In genomic region chr17:2396192-2396567, GRCh38 we compare ENCODE assay signal across 8 cellular contexts. TPM values are rescaled to one million over a fixed set of nuclear protein-coding genes. Genes with fewer than 3 reads are reported as not detected.
DNase-seq lines count a peak whose midpoint lies in the region; ATAC-seq and TF ChIP-seq lines count a peak whose summit lies in the region.

No MANE protein-coding gene starts in this region.

- H3K4me3 ChIP-seq in GM12875 (ENCODE audit: low read depth, low read length) (peak overlapping the region; percentile 42), SJCRH30 (peak overlapping the region; percentile 38), fibroblast of mammary gland (ENCODE audit: control insufficient read depth, low read depth, low read length) (peak overlapping the region; percentile 34), gastrocnemius medialis (peak overlapping the region; percentile 40 to 58 (median 47))

- H3K27ac ChIP-seq in SJCRH30 (no peak overlapping the region), gastrocnemius medialis (peak overlapping the region; percentile 97 to 99 (median 99))

- H3K4me1 ChIP-seq in SJCRH30 (peaks cover 14% of the 10 kb centered on the region), gastrocnemius medialis (peaks cover 55 to 61% of the 10 kb centered on the region in 2 donors)

- TF ChIP-seq POLR2A in gastrocnemius medialis (IDR thresholded peaks at IDR 0.05): no peak

- H3K36me3 ChIP-seq in SJCRH30 (no peaks in the 10 kb centered on the region), gastrocnemius medialis (no peaks in the 10 kb centered on the region)

- DNase-seq in SJCRH30: no peak
- DNase-seq in fibroblast of mammary gland (ENCODE audit: low read depth): no peak
- no peak for DNase-seq in gastrocnemius medialis
- no peak for DNase-seq in NCI-H2171 treated with DMSO at 0.1 percent for 48 hours (lab: John Stamatoyannopoulos, UW)
- DNase-seq in retina: no peak
- no peak for DNase-seq in NCI-H1048 (lab: John Stamatoyannopoulos, UW)

- H3K27me3 ChIP-seq in SJCRH30: no peaks in the 10 kb centered on the region
- no peaks in the 10 kb centered on the region for H3K27me3 ChIP-seq in gastrocnemius medialis

- intact Hi-C loops in gastrocnemius medialis (cut with DNase I; ENCODE audit: low total_unique reads): loop anchor here (10.0 kb wide), 1 partner anchor 1969 kb away; the partner anchor contains the start of gene UBE2G1

- in situ Hi-C loops in gastrocnemius medialis (cut with MboI; ENCODE audit: low sequenced_read_pairs in 4 of 4): no loop called here

- H3K9me3 ChIP-seq in SJCRH30 (replicated peaks): no peaks in the 10 kb centered on the region
- no peaks in the 10 kb centered on the region for H3K9me3 ChIP-seq in gastrocnemius medialis

- ATAC-seq in gastrocnemius medialis (no peak), GM21737 (IDR thresholded peaks at IDR 0.05; ENCODE audit: unreplicated experiment) (no peak)

- TF ChIP-seq CTCF in GM12875 (IDR thresholded peaks at IDR 0.05; ENCODE audit: borderline replicate concordance, insufficient read depth, low read depth, low read length) (no peak), fibroblast of mammary gland (conservative IDR thresholded peaks at IDR 0.05; ENCODE audit: control insufficient read depth, insufficient read depth, low read depth, low read length) (no peak), gastrocnemius medialis (IDR thresholded peaks at IDR 0.05 in 4 of 5, conservative IDR thresholded peaks at IDR 0.05 in 1 of 5) (no peak)

RNA-seq across cellular contexts. Expression of gene MNT, which starts 4.7 kb away (rescaled TPM):
- total RNA-seq in SJCRH30 (2014; rRNA removed; shearing (Covaris generic)): 8.7 and 10.1 TPM in 2 replicates
- total RNA-seq in gastrocnemius medialis: 1 to 10 TPM; 2.9 to 5.4 (median 4.2) TPM

RNA-seq across cellular contexts. Expression of gene SGSM2, which starts 58.9 kb away (rescaled TPM):
- 10.6 and 12.0 TPM in 2 replicates for total RNA-seq in SJCRH30 (2014; rRNA removed; shearing (Covaris generic))
- total RNA-seq in gastrocnemius medialis: 10 to 100 TPM in 2 of 4 donors, 1 to 10 TPM in 2; 6.1 to 20.1 (median 9.6) TPM

RNA-seq across cellular contexts. Expression of gene TSR1, which starts 59.9 kb away (rescaled TPM):
- total RNA-seq in SJCRH30 (2014; rRNA removed; shearing (Covaris generic)): 31.9 and 33.6 TPM in 2 replicates
- total RNA-seq in gastrocnemius medialis: 10 to 100 TPM; 76.7 to 94.1 (median 84.7) TPM
